In the genomic region with DNA sequence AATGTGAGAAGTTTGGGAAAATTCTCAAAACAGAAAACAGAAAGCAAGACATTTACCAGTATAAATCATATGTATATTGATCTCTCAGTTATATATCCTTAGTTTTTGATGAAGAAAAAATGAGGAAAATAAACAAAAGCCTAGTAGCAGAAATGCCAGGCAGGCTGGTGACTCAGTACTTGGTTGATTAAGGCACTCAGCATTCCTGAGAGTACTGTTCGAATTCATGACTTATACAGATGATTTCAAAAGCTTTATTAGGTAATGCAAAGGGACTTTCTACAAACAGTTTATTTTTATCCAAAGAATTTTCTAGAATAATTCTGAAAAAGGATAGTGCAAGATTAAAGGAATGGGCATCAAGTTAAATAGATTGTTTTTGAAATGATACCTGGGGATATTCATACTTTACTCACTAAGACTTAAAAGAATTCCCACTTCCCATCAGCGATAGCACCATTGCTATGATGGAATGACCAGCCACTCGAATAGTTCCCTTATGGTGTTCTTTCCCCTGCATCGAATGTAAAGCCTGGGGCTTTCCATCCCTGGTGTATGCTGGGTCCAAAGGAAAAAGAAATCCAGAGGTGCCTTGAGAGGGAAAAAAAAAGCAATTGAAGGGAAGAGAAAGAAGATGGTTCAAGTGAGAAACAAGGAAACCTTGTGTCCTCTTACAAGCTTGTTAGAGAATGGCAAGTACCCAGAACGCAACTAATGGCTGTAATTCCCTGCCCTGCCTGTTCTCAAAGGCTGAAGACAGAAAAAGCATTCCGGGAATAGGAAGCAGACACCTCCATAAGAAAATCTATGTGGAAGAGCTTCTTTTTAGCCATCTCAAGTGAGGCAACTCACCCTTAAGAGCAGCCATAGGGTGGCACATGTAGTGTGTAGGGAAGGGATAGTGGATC, we compare ENCODE assay signal across 15 cellular contexts.
DNase-seq lines count a peak whose midpoint lies in the region; ATAC-seq and TF ChIP-seq lines count a peak whose summit lies in the region.
"Had no signal": no experiment of that assay in that cellular context is flagged by ENCODE, and none has a peak within 500 bp of the region (broad histone marks: within the 10 kb centered on the region; RNA-seq: fewer than 3 reads in every experiment).

No MANE protein-coding gene starts in this region.

- TF ChIP-seq EP300 in SK-N-SH (IDR thresholded peaks at IDR 0.05; ENCODE audit: borderline replicate concordance in 1 of 2, low read depth in 1 of 2, low read length in 1 of 2): no peak

- no peak overlapping the region for H2BK120ac ChIP-seq in trophoblast cell (ENCODE audit: insufficient read depth, low read length, poor library complexity)

- no peaks in the 10 kb centered on the region for H3K36me3 ChIP-seq in SK-N-SH (replicated peaks in 1 of 2; ENCODE audit: control insufficient read depth in 1 of 2, insufficient read depth in 2 of 2, low read length in 1 of 2)
- no peaks in the 10 kb centered on the region for H3K36me3 ChIP-seq in trophoblast cell (ENCODE audit: control insufficient read depth in 1 of 2, insufficient read depth in 2 of 2, low read length in 2 of 2)
- H3K36me3 ChIP-seq: HAP-1 had no signal

- H3K79me1 ChIP-seq in trophoblast cell (ENCODE audit: low read length): no peaks in the 10 kb centered on the region

- no peak overlapping the region for H2BK5ac ChIP-seq in trophoblast cell (ENCODE audit: low read depth, low read length, poor library complexity)

- no peak overlapping the region for H2AK5ac ChIP-seq in trophoblast cell (ENCODE audit: low read length)

- no peaks in the 10 kb centered on the region for H3K4me1 ChIP-seq in SK-N-SH (ENCODE audit: control insufficient read depth in 1 of 2, insufficient read depth in 2 of 2, low read depth in 1 of 2, low read length in 1 of 2)
- H3K4me1 ChIP-seq in trophoblast cell (ENCODE audit: control insufficient read depth in 1 of 2, insufficient read depth in 2 of 2, low read length in 2 of 2): no peaks in the 10 kb centered on the region
- H3K4me1 ChIP-seq: HAP-1 had no signal

- no peaks in the 10 kb centered on the region for H4K20me1 ChIP-seq in SK-N-SH (ENCODE audit: insufficient read depth)

- no peak overlapping the region for H4K8ac ChIP-seq in trophoblast cell (ENCODE audit: low read depth, low read length)

- DNase-seq in ELR (ENCODE audit: low read depth): peak; percentile 89
- no peak for DNase-seq in SK-N-SH
- peak; percentile 97 for DNase-seq in fibroblast of peridontal ligament (ENCODE audit: extremely low read depth)
- peak; percentile 59 to 77 for DNase-seq in trophoblast cell
- DNase-seq in activated CD4-positive, alpha-beta T cell treated with anti-CD3 and anti-CD28 coated beads, Interleukin-2, amount 50 U/mL, for 48 hours: no peak
- DNase-seq in activated effector memory CD4-positive, alpha-beta T cell treated with Interleukin-2 at 50 U/mL for 16 hours: no peak
- no peak for DNase-seq in Right ventricle myocardium inferior (ENCODE audit: missing footprints)
- DNase-seq: activated CD8-positive, alpha-beta memory T cell treated with anti-CD3 and anti-CD28 coated beads, Interleukin-2, amount 50 U/mL, for 4 hours; anterior cingulate cortex; erythroblast; Kasumi-1 had no signal

- intact Hi-C loops in Right ventricle myocardium inferior (cut with DNase I): no loop called here

- H3K9me3 ChIP-seq in SK-N-SH (no peaks in the 10 kb centered on the region), trophoblast cell (ENCODE audit: insufficient read depth, low read depth, low read length) (no peaks in the 10 kb centered on the region)
- H3K9me3 ChIP-seq: HAP-1 had no signal

- H3F3A ChIP-seq in SK-N-SH (replicated peaks; ENCODE audit: insufficient read depth): peaks cover 2% of the 10 kb centered on the region

- no peak overlapping the region for H3K14ac ChIP-seq in trophoblast cell (ENCODE audit: low read length)

- no peak overlapping the region for H4K12ac ChIP-seq in trophoblast cell (ENCODE audit: low read depth, low read length)

- no peak overlapping the region for H3K18ac ChIP-seq in trophoblast cell (ENCODE audit: low read length)

- WGBS in SK-N-SH (ENCODE audit: low lambda C conversion rate): 7% methylated on average over 6 of the region's 6 CpGs
- WGBS in trophoblast cell (ENCODE audit: extremely low coverage, insufficient coverage, insufficient read length): no CpG with 5 or more reads among the region's 6 CpGs

- H2AFZ ChIP-seq in SK-N-SH (ENCODE audit: low read depth) (no peak overlapping the region), trophoblast cell (ENCODE audit: insufficient read depth, low read length, poor library complexity) (no peak overlapping the region)

- no peak overlapping the region for H2BK12ac ChIP-seq in trophoblast cell (ENCODE audit: low read length)

- no peaks in the 10 kb centered on the region for H3K9me2 ChIP-seq in SK-N-SH

- H3K27me3 ChIP-seq in SK-N-SH (ENCODE audit: insufficient read depth) (peaks cover 4% of the 10 kb centered on the region; the same call in 1 of the 2 replicates), trophoblast cell (ENCODE audit: insufficient read depth, low read length) (no peaks in the 10 kb centered on the region)

- no peak overlapping the region for H3K27ac ChIP-seq in SK-N-SH (ENCODE audit: low read depth in 2 of 2, low read length in 1 of 2)
- H3K27ac ChIP-seq in trophoblast cell (ENCODE audit: low read depth, low read length): no peak overlapping the region

- H3K4me2 ChIP-seq in SK-N-SH (0 out of 2 replicates have a peak overlapping the region, but pooled peaks have one; percentile 23), trophoblast cell (ENCODE audit: low read length) (no peak overlapping the region)

- no peak overlapping the region for H3K4ac ChIP-seq in trophoblast cell (ENCODE audit: low read depth, low read length)

- no peaks in the 10 kb centered on the region for H3K79me2 ChIP-seq in SK-N-SH (ENCODE audit: insufficient read depth)
- H3K79me2 ChIP-seq in trophoblast cell (ENCODE audit: control insufficient read depth, insufficient read depth, low read length, poor library complexity): no peaks in the 10 kb centered on the region

- H3K9ac ChIP-seq in SK-N-SH (no peak overlapping the region), trophoblast cell (ENCODE audit: low read length) (no peak overlapping the region)

- ATAC-seq in HG03565 (IDR thresholded peaks at IDR 0.05; ENCODE audit: unreplicated experiment) (no peak), Right ventricle myocardium inferior (no peak)
- ATAC-seq: GM12878, Panc1 had no signal

- H3K4me3 ChIP-seq in SK-N-SH (ENCODE audit: low read depth in 2 of 2, low read length in 1 of 2) (no peak overlapping the region), trophoblast cell (ENCODE audit: low read depth, low read length) (no peak overlapping the region)
- H3K4me3 ChIP-seq: GM12878, HAP-1 had no signal

- no peak for TF ChIP-seq RAD21 in SK-N-SH (IDR thresholded peaks at IDR 0.05; ENCODE audit: low read length)

- POLR2A ChIA-PET in SK-N-SH (lab: Yijun Ruan, JAX): no interaction called here

- no peak for TF ChIP-seq CTCF in SK-N-SH (IDR thresholded peaks at IDR 0.05)

- no peak overlapping the region for H4K91ac ChIP-seq in trophoblast cell (ENCODE audit: low read depth, low read length)

- CTCF ChIA-PET in SK-N-SH (lab: Yijun Ruan, JAX): no interaction called here

- no peak overlapping the region for H3K23ac ChIP-seq in trophoblast cell (ENCODE audit: low read length)

TF ChIP-seq in SK-N-SH, 30 proteins besides CTCF, POLR2A, EP300 and RAD21 (continues in another document):
- TF ChIP-seq FOSL2 (IDR thresholded peaks at IDR 0.05; ENCODE audit: borderline replicate concordance, low read depth) (peak; percentile 8; the same call in 1 of the 2 replicates), RFX5 (IDR thresholded peaks at IDR 0.05; ENCODE audit: low read length) (no peak), SMC3 (IDR thresholded peaks at IDR 0.05; ENCODE audit: low read depth, low read length) (no peak)
- TF ChIP-seq, protein P1, sequence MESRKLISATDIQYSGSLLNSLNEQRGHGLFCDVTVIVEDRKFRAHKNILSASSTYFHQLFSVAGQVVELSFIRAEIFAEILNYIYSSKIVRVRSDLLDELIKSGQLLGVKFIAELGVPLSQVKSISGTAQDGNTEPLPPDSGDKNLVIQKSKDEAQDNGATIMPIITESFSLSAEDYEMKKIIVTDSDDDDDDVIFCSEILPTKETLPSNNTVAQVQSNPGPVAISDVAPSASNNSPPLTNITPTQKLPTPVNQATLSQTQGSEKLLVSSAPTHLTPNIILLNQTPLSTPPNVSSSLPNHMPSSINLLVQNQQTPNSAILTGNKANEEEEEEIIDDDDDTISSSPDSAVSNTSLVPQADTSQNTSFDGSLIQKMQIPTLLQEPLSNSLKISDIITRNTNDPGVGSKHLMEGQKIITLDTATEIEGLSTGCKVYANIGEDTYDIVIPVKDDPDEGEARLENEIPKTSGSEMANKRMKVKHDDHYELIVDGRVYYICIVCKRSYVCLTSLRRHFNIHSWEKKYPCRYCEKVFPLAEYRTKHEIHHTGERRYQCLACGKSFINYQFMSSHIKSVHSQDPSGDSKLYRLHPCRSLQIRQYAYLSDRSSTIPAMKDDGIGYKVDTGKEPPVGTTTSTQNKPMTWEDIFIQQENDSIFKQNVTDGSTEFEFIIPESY (IDR thresholded peaks at IDR 0.05; ENCODE audit: borderline replicate concordance, low read depth): no peak
- TF ChIP-seq, protein P2, sequence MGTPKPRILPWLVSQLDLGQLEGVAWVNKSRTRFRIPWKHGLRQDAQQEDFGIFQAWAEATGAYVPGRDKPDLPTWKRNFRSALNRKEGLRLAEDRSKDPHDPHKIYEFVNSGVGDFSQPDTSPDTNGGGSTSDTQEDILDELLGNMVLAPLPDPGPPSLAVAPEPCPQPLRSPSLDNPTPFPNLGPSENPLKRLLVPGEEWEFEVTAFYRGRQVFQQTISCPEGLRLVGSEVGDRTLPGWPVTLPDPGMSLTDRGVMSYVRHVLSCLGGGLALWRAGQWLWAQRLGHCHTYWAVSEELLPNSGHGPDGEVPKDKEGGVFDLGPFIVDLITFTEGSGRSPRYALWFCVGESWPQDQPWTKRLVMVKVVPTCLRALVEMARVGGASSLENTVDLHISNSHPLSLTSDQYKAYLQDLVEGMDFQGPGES (IDR thresholded peaks at IDR 0.05; ENCODE audit: low read depth, low read length): no peak

Comparison
In these comparisons a context has a peak if more than half of its experiments do, and no peak if none do; other contexts are left out.
1. DNase-seq: peak in ELR (single experiment), fibroblast of peridontal ligament (single experiment) and trophoblast cell (2 of 2); none in SK-N-SH (single experiment), activated CD4-positive, alpha-beta T cell treated with anti-CD3 and anti-CD28 coated beads, Interleukin-2, amount 50 U/mL, for 48 hours (0 of 2), activated effector memory CD4-positive, alpha-beta T cell treated with Interleukin-2 at 50 U/mL for 16 hours (single experiment) and Right ventricle myocardium inferior (single experiment).